Comparison of ENCODE assay signal across 11 cellular contexts in the genomic region with DNA sequence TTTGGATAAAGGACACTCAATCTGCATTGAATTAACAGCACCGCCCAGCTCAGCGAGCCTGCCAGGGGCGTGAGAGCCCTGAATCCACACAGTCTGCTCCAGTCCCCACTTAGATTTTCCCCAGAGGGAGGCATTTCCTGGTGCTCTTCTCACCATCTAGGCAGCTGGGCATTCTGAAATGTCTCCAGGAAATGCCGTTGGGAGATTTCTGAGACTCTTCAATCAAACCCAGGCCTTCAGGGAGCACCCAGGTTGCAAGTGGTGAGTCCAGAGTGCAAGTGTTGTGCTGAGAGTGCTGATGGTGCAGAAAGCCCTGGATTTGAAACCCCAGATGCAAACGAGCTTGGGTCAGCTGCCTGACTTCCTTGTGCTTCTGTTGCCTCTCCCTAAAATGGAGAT. TPM values are rescaled to one million over a fixed set of nuclear protein-coding genes. Genes with fewer than 3 reads are reported as not detected.
DNase-seq lines count a peak whose midpoint lies in the region; TF ChIP-seq lines count a peak whose summit lies in the region.
"Had no signal": no experiment of that assay in that cellular context is flagged by ENCODE, and none has a peak within 500 bp of the region (broad histone marks: within the 10 kb centered on the region; RNA-seq: fewer than 3 reads in every experiment).

No MANE protein-coding gene starts in this region.

- H3K4me2 ChIP-seq in KMS-11: 0 out of 2 replicates have a peak overlapping the region, but pooled peaks have one; percentile 21
- H3K4me2 ChIP-seq in parathyroid adenoma (ENCODE audit: low read length): peak overlapping the region; percentile 23

- H3K9me3 ChIP-seq in parathyroid adenoma (ENCODE audit: control insufficient read depth, low read length): no peaks in the 10 kb centered on the region
- no peaks in the 10 kb centered on the region for H3K9me3 ChIP-seq in vagina

- no peak for TF ChIP-seq POLR2A in vagina (IDR thresholded peaks at IDR 0.05)

- TF ChIP-seq CTCF in KMS-11 (conservative IDR thresholded peaks at IDR 0.05; ENCODE audit: low read depth, low read length) (no peak), parathyroid adenoma (IDR thresholded peaks at IDR 0.05) (no peak), vagina (IDR thresholded peaks at IDR 0.05) (peak in 1 of 3 experiments; percentile 16)

- H3K79me2 ChIP-seq in KMS-11 (ENCODE audit: insufficient read depth, low read depth) (no peaks in the 10 kb centered on the region), parathyroid adenoma (peaks cover 6% of the 10 kb centered on the region)

- peaks cover 8% of the 10 kb centered on the region for H3K4me1 ChIP-seq in KMS-11 (ENCODE audit: low read depth, poor library complexity, severe bottlenecking)
- H3K4me1 ChIP-seq in parathyroid adenoma: peaks cover 9% of the 10 kb centered on the region
- peaks cover 7% of the 10 kb centered on the region for H3K4me1 ChIP-seq in vagina

- peak overlapping the region; percentile 38; the same call in 1 of the 2 replicates for H2AFZ ChIP-seq in KMS-11 (ENCODE audit: low read depth)
- peak overlapping the region; percentile 77 for H2AFZ ChIP-seq in parathyroid adenoma

- H3K27me3 ChIP-seq in KMS-11 (ENCODE audit: insufficient read depth, low read depth) (no peaks in the 10 kb centered on the region), parathyroid adenoma (ENCODE audit: control insufficient read depth, insufficient read depth, low read length) (no peaks in the 10 kb centered on the region), vagina (no peaks in the 10 kb centered on the region)

- H3K4me3 ChIP-seq in KMS-11 (IDR thresholded peaks at IDR 0.05; ENCODE audit: insufficient read depth, low read depth, low read length) (no peak overlapping the region), parathyroid adenoma (ENCODE audit: low read depth, low read length) (no peak overlapping the region), vagina (no peak overlapping the region)
- H3K4me3 ChIP-seq: dorsolateral prefrontal cortex had no signal

- H4K20me1 ChIP-seq in KMS-11 (ENCODE audit: insufficient read depth): no peaks in the 10 kb centered on the region

- no peak overlapping the region for H3K9ac ChIP-seq in KMS-11
- no peak overlapping the region for H3K9ac ChIP-seq in parathyroid adenoma

- H3K36me3 ChIP-seq in KMS-11 (ENCODE audit: insufficient read depth) (no peaks in the 10 kb centered on the region), parathyroid adenoma (ENCODE audit: control insufficient read depth, insufficient read depth, low read length) (no peaks in the 10 kb centered on the region), vagina (no peaks in the 10 kb centered on the region)

- DNase-seq in DMS153 treated with DMSO at 0.1 percent for 48 hours (lab: John Stamatoyannopoulos, UW; ENCODE audit: unreplicated experiment): peak; percentile 44
- peak; percentile 10 for DNase-seq in fibroblast of peridontal ligament (ENCODE audit: extremely low read depth)
- no peak for DNase-seq in NCI-H446 (lab: John Stamatoyannopoulos, UW)
- no peak for DNase-seq in HuH-7 (ENCODE audit: low spot score)
- DNase-seq in vagina (ENCODE audit: extremely low spot score in 2 of 2): no peak
- no peak for DNase-seq in activated naive CD4-positive, alpha-beta T cell treated with anti-CD3 and anti-CD28 coated beads, Interleukin-2, amount 50 U/mL, for 16 hours
- DNase-seq: stimulated activated CD4-positive, alpha-beta T cell treated with anti-CD3 and anti-CD28 coated beads, Interleukin-4, amount 100 ng/mL, for 4 hours; T-helper 9 cell had no signal

- intact Hi-C loops in vagina (cut with DNase I): loop anchor here (5.0 kb wide), 1 partner anchor 69 kb away; no protein-coding TSS in a partner anchor

- H3K27ac ChIP-seq in KMS-11 (0 out of 2 replicates have a peak overlapping the region, but pooled peaks have one; percentile 15), parathyroid adenoma (peak overlapping the region; percentile 55), vagina (no peak overlapping the region)
- H3K27ac ChIP-seq: dorsolateral prefrontal cortex had no signal

RNA-seq across cellular contexts. Expression of gene TMEM37, which starts 23.4 kb away (rescaled TPM):
- total RNA-seq in vagina: 3.2 TPM

RNA-seq across cellular contexts. Expression of gene DBI, which starts 41.4 kb away (rescaled TPM):
- total RNA-seq in vagina: 117 TPM

RNA-seq across cellular contexts. Expression of gene C2orf76, which starts 41.6 kb away (rescaled TPM):
- total RNA-seq in vagina: 3.7 TPM

Comparison
In these comparisons a context has a peak if more than half of its experiments do, and no peak if none do; other contexts are left out.
1. DNase-seq: peak in DMS153 treated with DMSO at 0.1 percent for 48 hours (single experiment) and fibroblast of peridontal ligament (single experiment); none in NCI-H446 (0 of 2), HuH-7 (single experiment), vagina (0 of 2) and activated naive CD4-positive, alpha-beta T cell treated with anti-CD3 and anti-CD28 coated beads, Interleukin-2, amount 50 U/mL, for 16 hours (single experiment).